Comparison of ENCODE assay signal across 17 cellular contexts in the genomic region with DNA sequence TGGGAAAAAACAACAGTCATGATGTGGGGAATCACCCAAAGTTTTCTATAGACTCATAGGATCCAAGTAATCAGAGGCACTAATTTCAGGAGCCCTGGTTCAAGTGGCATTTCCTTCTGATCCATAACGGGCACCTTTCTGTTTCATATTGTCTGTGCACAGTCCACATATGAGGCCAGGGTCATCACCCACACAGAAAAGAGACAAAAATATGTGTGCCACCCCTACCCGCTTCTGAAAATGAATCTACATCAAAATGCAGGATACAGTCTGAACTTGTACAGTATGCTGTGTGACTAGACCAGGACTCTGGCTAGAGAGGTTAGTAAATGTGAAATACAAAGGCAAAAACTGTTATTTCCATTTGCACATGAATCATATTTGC. TPM values are rescaled to one million over a fixed set of nuclear protein-coding genes. Genes with fewer than 3 reads are reported as not detected.
DNase-seq lines count a peak whose midpoint lies in the region; ATAC-seq and TF ChIP-seq lines count a peak whose summit lies in the region.
"Had no signal": no experiment of that assay in that cellular context is flagged by ENCODE, and none has a peak within 500 bp of the region (broad histone marks: within the 10 kb centered on the region; RNA-seq: fewer than 3 reads in every experiment).

No MANE protein-coding gene starts in this region.

- H3K9ac ChIP-seq in IMR-90 (ENCODE audit: low read depth, low read length) = peak overlapping the region; percentile 91
- no peak overlapping the region for H3K9ac ChIP-seq in fibroblast of lung (ENCODE audit: insufficient read depth, low read length)
- H3K9ac ChIP-seq in stomach smooth muscle (ENCODE audit: low read length in 2 of 2) = no peak overlapping the region

- TF ChIP-seq CTCF in IMR-90 (conservative IDR thresholded peaks at IDR 0.05; ENCODE audit: low read depth, low read length) (no peak), fibroblast of lung (conservative IDR thresholded peaks at IDR 0.05 in 1 of 2, IDR thresholded peaks at IDR 0.05 in 1 of 2; ENCODE audit: low read depth in 1 of 2, low read length in 2 of 2) (no peak)

- peak overlapping the region; percentile 84 for H3K56ac ChIP-seq in IMR-90 (ENCODE audit: extremely low read depth, insufficient read depth, low read length)

- H2BK15ac ChIP-seq in IMR-90 (ENCODE audit: low read depth, low read length) = peak overlapping the region; percentile 96

- H3K9me1 ChIP-seq in IMR-90 (ENCODE audit: insufficient read depth, low read length) = peaks cover 8% of the 10 kb centered on the region

- peak overlapping the region; percentile 83 for H3K4me2 ChIP-seq in IMR-90 (ENCODE audit: low read depth, low read length)
- H3K4me2 ChIP-seq in fibroblast of lung (ENCODE audit: extremely low read depth, insufficient read depth, low read length) = no peak overlapping the region

- peaks cover 30% of the 10 kb centered on the region for H3K4me1 ChIP-seq in IMR-90 (ENCODE audit: control insufficient read depth, insufficient read depth, low read length)
- peaks cover 11% of the 10 kb centered on the region for H3K4me1 ChIP-seq in fibroblast of lung (ENCODE audit: control insufficient read depth, extremely low read depth, insufficient read depth, low read length)
- peaks cover 10% of the 10 kb centered on the region for H3K4me1 ChIP-seq in stomach smooth muscle (ENCODE audit: control insufficient read depth, insufficient read depth, low read length)

- peak overlapping the region; percentile 100 for H3K27ac ChIP-seq in IMR-90 (ENCODE audit: insufficient read depth, low read length)
- peak overlapping the region; percentile 48 for H3K27ac ChIP-seq in fibroblast of lung (ENCODE audit: insufficient read depth, low read length)
- H3K27ac ChIP-seq in stomach smooth muscle (ENCODE audit: low read length) = peak overlapping the region; percentile 24
- H3K27ac ChIP-seq: dorsolateral prefrontal cortex had no signal

- no peaks in the 10 kb centered on the region for H3K9me3 ChIP-seq in IMR-90 (ENCODE audit: control insufficient read depth, insufficient read depth, low read length)
- no peaks in the 10 kb centered on the region for H3K9me3 ChIP-seq in fibroblast of lung (ENCODE audit: control insufficient read depth, insufficient read depth, low read depth, low read length)
- H3K9me3 ChIP-seq in stomach smooth muscle (ENCODE audit: control insufficient read depth in 2 of 2, low read length in 2 of 2) = no peaks in the 10 kb centered on the region
- H3K9me3 ChIP-seq: ovary had no signal

- H3K27me3 ChIP-seq in IMR-90 (ENCODE audit: control insufficient read depth, insufficient read depth, low read length) = no peaks in the 10 kb centered on the region
- no peaks in the 10 kb centered on the region for H3K27me3 ChIP-seq in fibroblast of lung (ENCODE audit: control insufficient read depth, insufficient read depth, low read length)
- no peaks in the 10 kb centered on the region for H3K27me3 ChIP-seq in stomach smooth muscle (ENCODE audit: control insufficient read depth in 1 of 2, insufficient read depth in 2 of 2, low read length in 2 of 2)
- H3K27me3 ChIP-seq: ovary had no signal

- peak; percentile 2; the same call in 1 of the 2 replicates for ATAC-seq in IMR-90 (ENCODE audit: low read depth)
- ATAC-seq in HG03442 (IDR thresholded peaks at IDR 0.05; ENCODE audit: unreplicated experiment) = no peak
- ATAC-seq: esophagus mucosa had no signal

- H3K18ac ChIP-seq in IMR-90 (ENCODE audit: low read depth, low read length) = peak overlapping the region; percentile 99

- peak overlapping the region; percentile 69 for H3K23ac ChIP-seq in IMR-90 (ENCODE audit: low read depth, low read length)

- peak overlapping the region; percentile 98 for H2BK120ac ChIP-seq in IMR-90 (ENCODE audit: low read depth, low read length)

- dilution Hi-C loops in IMR-90 (cut with HindIII; ENCODE audit: low sequenced_read_pairs, unreplicated experiment) = no loop called here

- H4K91ac ChIP-seq in IMR-90 (ENCODE audit: insufficient read depth, low read depth, low read length) = peak overlapping the region; percentile 97

- CTCF ChIA-PET in IMR-90 (lab: Yijun Ruan, JAX) = interaction anchor here (0.6 to 1.1 kb wide), 3 partner anchors 15 to 448 kb away, joined by 3 to 8 read pairs (median 4); no protein-coding TSS in a partner anchor

- H3K79me2 ChIP-seq in fibroblast of lung (ENCODE audit: control insufficient read depth, insufficient read depth, low read length) = no peaks in the 10 kb centered on the region

- no peaks in the 10 kb centered on the region for H3K36me3 ChIP-seq in IMR-90 (ENCODE audit: control insufficient read depth, insufficient read depth, low read length)
- H3K36me3 ChIP-seq in fibroblast of lung (ENCODE audit: control insufficient read depth, insufficient read depth, low read length) = no peaks in the 10 kb centered on the region
- H3K36me3 ChIP-seq in stomach smooth muscle (ENCODE audit: control insufficient read depth in 2 of 2, insufficient read depth in 2 of 2, low read length in 2 of 2) = no peaks in the 10 kb centered on the region
- H3K36me3 ChIP-seq: ovary had no signal

- H3K14ac ChIP-seq in IMR-90 (replicated peaks; ENCODE audit: low read depth, low read length) = peak overlapping the region; percentile 91

- peak overlapping the region; percentile 95 for H3K4ac ChIP-seq in IMR-90 (ENCODE audit: low read depth, low read length)

- peak; percentile 72 for DNase-seq in stimulated activated CD4-positive, alpha-beta T cell treated with anti-CD3 and anti-CD28 coated beads, Interleukin-1b, Interleukin-23, amount 100 ng/mL, for 48 hours
- DNase-seq in stimulated activated CD4-positive, alpha-beta T cell treated with anti-CD3 and anti-CD28 coated beads, Interleukin-12 subunit alpha, Interleukin-12 subunit beta, amount 100 ng/mL, for 4 hours = no peak
- DNase-seq in IMR-90 (no peak), fibroblast of lung (ENCODE audit: low read depth in 2 of 2) (no peak), NCI-H2196 treated with DMSO at 0.1 percent for 48 hours (lab: John Stamatoyannopoulos, UW; ENCODE audit: unreplicated experiment) (no peak), middle frontal gyrus (ENCODE audit: extremely low spot score, low spot score) (no peak)
- DNase-seq: dorsolateral prefrontal cortex, hippocampal formation, KG1, NCI-H1105 treated with DMSO at 0.1 percent for 48 hours, NCI-H226, ovary, SHP77 had no signal

- POLR2A ChIA-PET in IMR-90 (lab: Charles Lee; ENCODE audit: unreplicated experiment) = no interaction called here

- in situ Hi-C loops in IMR-90 (cut with MboI; ENCODE audit: low sequenced_read_pairs) = loop anchor here (25.0 kb wide), 1 partner anchor 563 kb away; a partner anchor contains a TSS

- H2BK20ac ChIP-seq in IMR-90 (ENCODE audit: low read depth, low read length) = peak overlapping the region; percentile 99

- H4K20me1 ChIP-seq in IMR-90 (ENCODE audit: insufficient read depth, low read length) (no peaks in the 10 kb centered on the region), fibroblast of lung (ENCODE audit: control insufficient read depth, extremely low read depth, insufficient read depth, low read length) (no peaks in the 10 kb centered on the region)

- no TSS peak for BruUV-seq in IMR-90 (replicated peaks; lab: Mats Ljungman, UMichigan)

- intact Hi-C loops in IMR-90 (cut with micrococcal nuclease) = loop anchor here (1.0 kb wide), 1 partner anchor 18 kb away; a partner anchor contains a TSS

- peak overlapping the region; percentile 72 for H2AFZ ChIP-seq in IMR-90 (replicated peaks; ENCODE audit: low read length, poor library complexity)
- H2AFZ ChIP-seq in fibroblast of lung (ENCODE audit: low read length) = no peak overlapping the region

- H3K79me1 ChIP-seq in IMR-90 (ENCODE audit: low read depth in 1 of 2, low read length in 2 of 2) = no peaks in the 10 kb centered on the region; a peak in 1 of 4 replicates

- H4K8ac ChIP-seq in IMR-90 (ENCODE audit: low read depth in 2 of 2, low read length in 2 of 2) = peak overlapping the region; percentile 85 to 93

- no peak for TF ChIP-seq POLR2A in IMR-90 (IDR thresholded peaks at IDR 0.05; ENCODE audit: low read depth, low read length)

- no peak overlapping the region for H2AK9ac ChIP-seq in IMR-90 (replicated peaks; ENCODE audit: low read depth, low read length, poor library complexity)

- TF ChIP-seq RAD21 in IMR-90 (IDR thresholded peaks at IDR 0.05; ENCODE audit: low read length) = no peak

- H3K4me3 ChIP-seq in IMR-90 (ENCODE audit: insufficient read depth, low read depth, low read length) (no peak overlapping the region), fibroblast of lung (replicated peaks in 1 of 4; ENCODE audit: control extremely low read depth in 1 of 4, insufficient read depth in 1 of 4, low read depth in 3 of 4, low read length in 4 of 4) (no peak overlapping the region), stomach smooth muscle (ENCODE audit: low read length in 2 of 2) (no peak overlapping the region)
- H3K4me3 ChIP-seq: dorsolateral prefrontal cortex, ovary, skin epidermis had no signal

- H2AK5ac ChIP-seq in IMR-90 (ENCODE audit: low read depth, low read length) = peak overlapping the region; percentile 93

- peak overlapping the region; percentile 89 for H2BK5ac ChIP-seq in IMR-90 (ENCODE audit: low read depth, low read length, poor library complexity, severe bottlenecking)

- WGBS in IMR-90 (ENCODE audit: extremely low coverage in 2 of 2, insufficient read length in 1 of 2), 2 experiments = no CpG with 5 or more reads among the region's 2 CpGs

- peak overlapping the region; percentile 99 for H4K5ac ChIP-seq in IMR-90 (ENCODE audit: low read depth, low read length)

TF ChIP-seq in IMR-90, 13 proteins besides CTCF, POLR2A, EP300 and RAD21 (continues in another document):
- no peak for TF ChIP-seq MAZ (IDR thresholded peaks at IDR 0.05; ENCODE audit: borderline replicate concordance, low read depth, low read length)
- no peak for TF ChIP-seq CHD1 (IDR thresholded peaks at IDR 0.05; ENCODE audit: low read depth, low read length)
- TF ChIP-seq, protein P1, sequence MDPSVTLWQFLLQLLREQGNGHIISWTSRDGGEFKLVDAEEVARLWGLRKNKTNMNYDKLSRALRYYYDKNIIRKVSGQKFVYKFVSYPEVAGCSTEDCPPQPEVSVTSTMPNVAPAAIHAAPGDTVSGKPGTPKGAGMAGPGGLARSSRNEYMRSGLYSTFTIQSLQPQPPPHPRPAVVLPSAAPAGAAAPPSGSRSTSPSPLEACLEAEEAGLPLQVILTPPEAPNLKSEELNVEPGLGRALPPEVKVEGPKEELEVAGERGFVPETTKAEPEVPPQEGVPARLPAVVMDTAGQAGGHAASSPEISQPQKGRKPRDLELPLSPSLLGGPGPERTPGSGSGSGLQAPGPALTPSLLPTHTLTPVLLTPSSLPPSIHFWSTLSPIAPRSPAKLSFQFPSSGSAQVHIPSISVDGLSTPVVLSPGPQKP (IDR thresholded peaks at IDR 0.05; ENCODE audit: borderline replicate concordance, low read depth, low read length) = no peak
- TF ChIP-seq NFE2L2 (IDR thresholded peaks at IDR 0.05; ENCODE audit: low read depth, low read length) = no peak

RNA-seq across cellular contexts. Expression of a gene that starts 17.4 kb away (rescaled TPM):
- 4.4 and 5.0 TPM in 2 replicates for total RNA-seq in IMR-90 (2012; rRNA removed)
- polyA plus RNA-seq in IMR-90 (2012; rRNA removed) = 12.6 and 14.2 TPM in 2 replicates
- polyA plus RNA-seq in IMR-90 (2012; cell fraction: cytosol; rRNA removed) = 3.5 and 6.8 TPM in 2 replicates
- polyA plus RNA-seq in IMR-90 (2012; cell fraction: nucleus; rRNA removed; ENCODE audit: low replicate concordance) = 29.5 and 108 TPM in 2 replicates
- total RNA-seq in fibroblast of lung = 3.9 and 7.8 TPM in 2 replicates
- polyA plus RNA-seq in fibroblast of lung = 10.8 and 23.5 TPM in 2 replicates
- polyA plus RNA-seq in fibroblast of lung (2012) = 6.0 and 11.2 TPM in 2 replicates
- 6.8 and 9.6 TPM in 2 replicates for polyA minus RNA-seq in fibroblast of lung (ENCODE audit: low replicate concordance)

Comparison
In these comparisons a context has a peak if more than half of its experiments do, and no peak if none do; other contexts are left out.
1. H3K27ac ChIP-seq: peak in every context shown above with its lines; median percentile 100 in IMR-90; 48 in fibroblast of lung; 24 in stomach smooth muscle.